Comparison of ENCODE assay signal across 14 cellular contexts in the genomic region with DNA sequence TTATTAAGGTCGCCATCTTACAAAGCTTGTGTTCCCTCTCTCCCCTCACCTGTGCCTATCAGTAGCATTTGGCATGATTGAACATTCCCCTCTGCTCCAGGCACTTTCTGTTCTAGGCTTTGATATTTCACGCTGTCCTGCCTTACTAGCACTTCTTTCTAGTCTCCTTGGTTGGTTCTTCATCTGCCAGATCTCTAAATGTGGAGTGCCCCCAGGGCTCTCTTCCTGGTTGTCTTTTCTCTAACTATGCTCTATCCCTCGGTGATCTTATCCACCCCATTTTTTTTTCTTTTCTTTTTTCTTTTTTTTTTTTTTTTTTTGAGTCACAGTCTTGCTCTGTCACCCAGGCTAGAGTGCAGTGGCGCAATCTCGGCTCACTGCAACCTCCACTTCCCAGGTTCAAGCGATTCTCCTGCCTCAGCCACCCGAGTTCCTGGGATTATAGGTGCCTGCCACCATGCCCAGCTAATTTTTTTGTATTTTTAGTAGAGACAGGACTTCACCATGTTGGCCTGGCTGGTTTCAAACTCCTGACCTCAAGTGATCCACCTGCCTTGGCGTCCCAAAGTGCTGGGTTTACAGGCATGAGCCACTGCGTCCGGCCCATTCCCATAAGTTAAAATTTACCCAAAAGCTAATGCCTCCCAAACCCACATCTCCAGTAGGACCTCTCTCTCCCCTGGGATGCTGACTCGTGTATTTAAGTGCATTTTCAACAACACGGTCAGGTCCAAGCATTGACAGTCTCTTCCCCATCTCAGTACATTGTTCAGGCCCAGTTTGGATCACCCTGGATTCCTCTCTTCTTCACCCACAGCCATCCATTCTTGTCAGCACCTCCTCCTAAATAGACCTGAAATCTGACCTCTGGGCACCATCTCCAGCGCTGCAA. TPM values are rescaled to one million over a fixed set of nuclear protein-coding genes. Genes with fewer than 3 reads are reported as not detected.
DNase-seq lines count a peak whose midpoint lies in the region; ATAC-seq and TF ChIP-seq lines count a peak whose summit lies in the region.
"Had no signal": no experiment of that assay in that cellular context is flagged by ENCODE, and none has a peak within 500 bp of the region (broad histone marks: within the 10 kb centered on the region; RNA-seq: fewer than 3 reads in every experiment).

No MANE protein-coding gene starts in this region.

- H4K20me1 ChIP-seq in BLaER1 treated with 17β-estradiol and CSF1 and Interleukin-3, amounts not matched to agents 10 nM and 100 nM = peaks cover 0 to 76% (median 71%) of the 10 kb centered on the region in 11 experiments; a peak in 16 of 22 replicates
- peaks cover 48% of the 10 kb centered on the region for H4K20me1 ChIP-seq in DND-41 (ENCODE audit: insufficient read depth, low read length)
- H4K20me1 ChIP-seq in SU-DHL-6 (ENCODE audit: low read depth, low read length) = peaks cover 28% of the 10 kb centered on the region

- peak overlapping the region in 9 of 11 experiments; percentile 26 to 59 (median 45); a peak in 16 of 22 replicates for H3K4me2 ChIP-seq in BLaER1 treated with 17β-estradiol and CSF1 and Interleukin-3, amounts not matched to agents 10 nM and 100 nM
- peak overlapping the region; percentile 53 for H3K4me2 ChIP-seq in DND-41 (ENCODE audit: insufficient read depth, low read length)
- H3K4me2 ChIP-seq in SU-DHL-6 (ENCODE audit: low read depth, low read length, poor library complexity, severe bottlenecking) = peak overlapping the region; percentile 8

- H3K4me3 ChIP-seq in BLaER1 treated with 17β-estradiol and CSF1 and Interleukin-3, amounts not matched to agents 10 nM and 100 nM = no peak overlapping the region
- H3K4me3 ChIP-seq in DND-41 (ENCODE audit: low read depth in 1 of 2, low read length in 2 of 2) (peak overlapping the region in 1 of 2 experiments; percentile 18; a peak in 1 of 4 replicates), SU-DHL-6 (ENCODE audit: insufficient read depth, low read length, poor library complexity, severe bottlenecking) (no peak overlapping the region), fibroblast of villous mesenchyme (ENCODE audit: low read depth, low read length) (no peak overlapping the region)
- H3K4me3 ChIP-seq: left ventricle myocardium inferior, skin epidermis had no signal

- H3K9me3 ChIP-seq in BLaER1 treated with 17β-estradiol and CSF1 and Interleukin-3, amounts not matched to agents 10 nM and 100 nM (replicated peaks in 1 of 11) = no peaks in the 10 kb centered on the region
- H3K9me3 ChIP-seq in DND-41 (ENCODE audit: insufficient read depth, low read length, severe bottlenecking) (no peaks in the 10 kb centered on the region), SU-DHL-6 (ENCODE audit: insufficient read depth, low read length) (no peaks in the 10 kb centered on the region)
- H3K9me3 ChIP-seq: left ventricle myocardium inferior had no signal

- intact Hi-C loops in Right ventricle myocardium inferior (cut with DNase I) = no loop called here

- peaks cover 93% of the 10 kb centered on the region for H3K79me2 ChIP-seq in DND-41 (ENCODE audit: insufficient read depth, low read length)
- H3K79me2 ChIP-seq in SU-DHL-6 (ENCODE audit: insufficient read depth, low read length) = peaks cover 94% of the 10 kb centered on the region

- peak overlapping the region in 2 of 11 experiments; percentile 2; a peak in 2 of 22 replicates for H3K27ac ChIP-seq in BLaER1 treated with 17β-estradiol and CSF1 and Interleukin-3, amounts not matched to agents 10 nM and 100 nM
- H3K27ac ChIP-seq in DND-41 (ENCODE audit: low read length) (no peak overlapping the region), SU-DHL-6 (ENCODE audit: low read depth, low read length) (no peak overlapping the region)
- H3K27ac ChIP-seq: left ventricle myocardium inferior had no signal

- H3K27me3 ChIP-seq in BLaER1 treated with 17β-estradiol and CSF1 and Interleukin-3, amounts not matched to agents 10 nM and 100 nM = no peaks in the 10 kb centered on the region
- H3K27me3 ChIP-seq in DND-41 (ENCODE audit: insufficient read depth, low read length, poor library complexity) = no peaks in the 10 kb centered on the region
- no peaks in the 10 kb centered on the region for H3K27me3 ChIP-seq in SU-DHL-6 (ENCODE audit: low read length)

- no peak overlapping the region for H3K9ac ChIP-seq in BLaER1 treated with 17β-estradiol and CSF1 and Interleukin-3, amounts not matched to agents 10 nM and 100 nM
- H3K9ac ChIP-seq in DND-41 (ENCODE audit: low read depth, low read length) (no peak overlapping the region; the same call in 1 of the 2 replicates), SU-DHL-6 (ENCODE audit: low read length) (no peak overlapping the region)

- peaks cover 0 to 70% (median 67%) of the 10 kb centered on the region in 11 experiments; a peak in 20 of 22 replicates for H3K36me3 ChIP-seq in BLaER1 treated with 17β-estradiol and CSF1 and Interleukin-3, amounts not matched to agents 10 nM and 100 nM
- H3K36me3 ChIP-seq in DND-41 (ENCODE audit: insufficient read depth, low read length) (peaks cover 61% of the 10 kb centered on the region), SU-DHL-6 (ENCODE audit: low read length) (peaks cover 32% of the 10 kb centered on the region)
- H3K36me3 ChIP-seq: left ventricle myocardium inferior had no signal

- H3K9me2 ChIP-seq in SU-DHL-6 (replicated peaks; ENCODE audit: insufficient read depth, low read length) = no peaks in the 10 kb centered on the region

- H3K4me1 ChIP-seq in BLaER1 treated with 17β-estradiol and CSF1 and Interleukin-3, amounts not matched to agents 10 nM and 100 nM = peaks cover 8 to 40% (median 38%) of the 10 kb centered on the region in 10 experiments
- peaks cover 41% of the 10 kb centered on the region for H3K4me1 ChIP-seq in DND-41 (ENCODE audit: insufficient read depth, low read length)

- DNase-seq in DND-41 = no peak
- peak; percentile 3 for DNase-seq in fibroblast of villous mesenchyme (ENCODE audit: low read depth)
- no peak for DNase-seq in DMS79 (lab: John Stamatoyannopoulos, UW)
- no peak for DNase-seq in DMS153 (lab: John Stamatoyannopoulos, UW)
- DNase-seq in Right ventricle myocardium inferior (ENCODE audit: missing footprints) = no peak
- no peak for DNase-seq in NCI-H146 (lab: John Stamatoyannopoulos, UW)
- DNase-seq: activated naive CD4-positive, alpha-beta T cell; left ventricle myocardium inferior; MM.1S; T-cell had no signal

- H2AFZ ChIP-seq in DND-41 (ENCODE audit: low read depth, low read length) = no peak overlapping the region
- H2AFZ ChIP-seq in SU-DHL-6 (ENCODE audit: low read depth, low read length, severe bottlenecking) = no peak overlapping the region

- ATAC-seq in DND-41 (ENCODE audit: insufficient read depth, low read depth) (no peak), Right ventricle myocardium inferior (no peak)
- ATAC-seq: T-cell had no signal

- TF ChIP-seq CTCF in DND-41 (IDR thresholded peaks at IDR 0.05; ENCODE audit: borderline replicate concordance, extremely low read depth, low read length, poor library complexity, severe bottlenecking) (no peak), SU-DHL-6 (IDR thresholded peaks at IDR 0.05; ENCODE audit: insufficient read depth, low read length, poor library complexity, severe bottlenecking) (no peak), fibroblast of villous mesenchyme (IDR thresholded peaks at IDR 0.05; ENCODE audit: insufficient read depth, low read depth, low read length) (no peak)

- peaks cover 12% of the 10 kb centered on the region for H3F3A ChIP-seq in SU-DHL-6 (ENCODE audit: insufficient read depth)

RNA-seq across cellular contexts. Expression of a gene that starts 5.2 kb away (rescaled TPM):
- total RNA-seq in fibroblast of villous mesenchyme (28.3 and 59.2 TPM in 2 replicates), Right ventricle myocardium inferior (2.2 TPM)

RNA-seq across cellular contexts. Expression of a gene that starts 5.5 kb away (rescaled TPM):
- total RNA-seq in fibroblast of villous mesenchyme (2.6 and 8.6 TPM in 2 replicates), Right ventricle myocardium inferior (0.51 TPM)
- total RNA-seq: cardiac septum had no signal
